20 cellular contexts compared by ENCODE assay signal in genomic region chr1:212375986-212376385, GRCh38.
"Had no signal": no experiment of that assay in that cellular context is flagged by ENCODE, and none has a peak within 500 bp of the region (broad histone marks: within the 10 kb centered on the region; RNA-seq: fewer than 3 reads in every experiment).

No MANE protein-coding gene starts in this region.

- H3K4me3 Mint-ChIP-seq: neural crest cell had no signal

- H3K4me1 ChIP-seq: esophagus squamous epithelium, gastroesophageal sphincter, left ventricle myocardium inferior, lower lobe of right lung, right atrium auricular region, tibial artery, upper lobe of left lung, vagina had no signal

- H3K9me3 ChIP-seq: esophagus squamous epithelium, gastroesophageal sphincter, lower lobe of right lung, right atrium auricular region, tibial artery, upper lobe of left lung, vagina had no signal

- DNase-seq: effector memory CD4-positive, alpha-beta T cell; esophagus squamous epithelium; foreskin fibroblast; glutamatergic neuron; islet precursor cell; left ventricle myocardium inferior; lower lobe of right lung; mesenchymal stem cell; midbrain; posterior cingulate gyrus; small intestine; stimulated activated CD4-positive, alpha-beta T cell treated with anti-CD3 and anti-CD28 coated beads, Interleukin-12 subunit alpha, Interleukin-12 subunit beta, amount 100 ng/mL, for 4 hours; stimulated activated naive CD4-positive, alpha-beta T cell treated with Interleukin-2 at 50 U/mL for 16 hours; tibial artery; upper lobe of left lung had no signal

- H3K4me3 ChIP-seq: coronary artery, esophagus squamous epithelium, gastroesophageal sphincter, left ventricle myocardium inferior, lower lobe of right lung, right atrium auricular region, tibial artery, upper lobe of left lung, vagina had no signal

- H3K27ac ChIP-seq: coronary artery, esophagus squamous epithelium, gastroesophageal sphincter, left ventricle myocardium inferior, lower lobe of right lung, right atrium auricular region, tibial artery, upper lobe of left lung, vagina had no signal

- FAIRE-seq: small intestine had no signal

- H3K4me1 Mint-ChIP-seq: neural crest cell had no signal

- ATAC-seq: gastroesophageal sphincter, lower lobe of right lung had no signal

- H3K27me3 ChIP-seq: esophagus squamous epithelium, gastroesophageal sphincter, right atrium auricular region, tibial artery, upper lobe of left lung, vagina had no signal
